ENCODE assay signal across 17 cellular contexts in the genomic region with DNA sequence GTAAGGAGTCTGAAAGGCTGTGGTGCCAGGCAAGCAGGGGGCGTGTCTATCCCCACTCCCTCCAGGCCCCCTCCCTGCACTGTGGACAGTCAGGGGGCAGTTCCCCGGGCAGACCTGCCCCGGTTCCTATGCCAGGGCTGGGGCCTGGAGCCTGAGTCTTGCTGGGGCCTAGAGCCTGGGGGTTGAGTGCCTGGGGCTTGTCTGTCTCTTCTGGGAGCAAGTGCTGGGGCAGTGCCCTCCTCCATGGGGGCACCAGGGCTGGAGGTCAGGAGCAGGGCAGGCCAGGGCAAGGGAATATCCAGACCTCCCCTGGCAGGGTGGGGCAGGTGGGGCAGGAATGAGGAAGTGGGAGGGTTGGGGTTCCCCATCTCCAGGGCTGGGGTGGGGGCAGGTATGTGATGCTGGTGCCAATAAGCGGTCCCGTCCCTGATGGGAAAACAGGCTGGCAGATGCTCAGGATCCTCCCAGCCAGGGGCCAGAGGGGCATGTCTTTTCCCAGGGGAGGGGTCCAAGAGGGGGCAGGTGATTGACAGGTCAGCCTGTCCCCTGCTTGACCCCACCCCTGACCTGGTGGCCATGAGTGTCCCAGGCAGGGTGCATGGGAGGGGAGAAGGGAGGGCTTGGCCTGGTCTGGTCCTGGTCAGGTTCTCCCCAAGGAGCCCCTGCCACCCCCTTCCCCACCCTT. TPM values are rescaled to one million over a fixed set of nuclear protein-coding genes. Genes with fewer than 3 reads are reported as not detected.
DNase-seq lines count a peak whose midpoint lies in the region; ATAC-seq, FAIRE-seq and TF ChIP-seq lines count a peak whose summit lies in the region.
"Had no signal": no experiment of that assay in that cellular context is flagged by ENCODE, and none has a peak within 500 bp of the region (broad histone marks: within the 10 kb centered on the region; RNA-seq: fewer than 3 reads in every experiment).

No MANE protein-coding gene starts in this region.

- intact Hi-C loops in left lung (cut with DNase I) (no loop called here), sigmoid colon (cut with DNase I) (no loop called here)
- intact Hi-C loops in CD4-positive, alpha-beta T cell (cut with DNase I, micrococcal nuclease), result no loop called here

- TF ChIP-seq CTCF in Peyer's patch (IDR thresholded peaks at IDR 0.05), result no peak
- TF ChIP-seq CTCF in left lung (IDR thresholded peaks at IDR 0.05), result no peak
- TF ChIP-seq CTCF in CD4-positive, alpha-beta T cell (IDR thresholded peaks at IDR 0.05), result no peak
- no peak for TF ChIP-seq CTCF in sigmoid colon (IDR thresholded peaks at IDR 0.05)

- POLR2A ChIA-PET in CD4-positive, alpha-beta T cell (lab: Charles Lee), result no interaction called here

- peak overlapping the region; percentile 40 for H3K27ac Mint-ChIP-seq in stimulated activated naive B cell treated with anti-CD40 and anti-IgM and Interleukin-4, amounts not matched to agents 10 μg/mL and 1 μg/mL and 100 μg/mL, for 72 hours
- H3K27ac Mint-ChIP-seq in CD4-positive, alpha-beta T cell, result no peak overlapping the region
- H3K27ac Mint-ChIP-seq: activated CD8-positive, alpha-beta T cell treated with anti-CD3 and anti-CD28 coated beads, Interleukin-2, amount 10 ng/mL, durations not matched to agents 7 days and 5 days; activated naive CD4-positive, alpha-beta T cell treated with anti-CD3 and anti-CD28 coated beads, Interleukin-2, amount 50 U/mL, for 24 hours; CD4-positive, alpha-beta memory T cell; progenitor cell of endocrine pancreas had no signal

- H3K4me3 ChIP-seq in Peyer's patch, result no peak overlapping the region
- H3K4me3 ChIP-seq in left lung, result no peak overlapping the region
- H3K4me3 ChIP-seq in sigmoid colon, result no peak overlapping the region

- TF ChIP-seq EP300 in sigmoid colon (IDR thresholded peaks at IDR 0.05), result no peak

- H3K27me3 ChIP-seq in Peyer's patch, result no peaks in the 10 kb centered on the region
- H3K27me3 ChIP-seq in left lung, result no peaks in the 10 kb centered on the region
- H3K27me3 ChIP-seq in CD4-positive, alpha-beta T cell (ENCODE audit: control insufficient read depth, insufficient read depth, low read length), result peaks cover 3% of the 10 kb centered on the region
- peaks cover 0 to 20% (median 0%) of the 10 kb centered on the region in 3 donors for H3K27me3 ChIP-seq in sigmoid colon

- peaks cover 0 to 49% (median 5%) of the 10 kb centered on the region in 4 donors for H3K4me1 ChIP-seq in Peyer's patch
- H3K4me1 ChIP-seq in left lung, result peaks cover 15 to 64% of the 10 kb centered on the region in 2 donors
- peaks cover 0 to 26% (median 18%) of the 10 kb centered on the region in 4 donors for H3K4me1 ChIP-seq in sigmoid colon

- CTCF ChIA-PET in CD4-positive, alpha-beta T cell (lab: Charles Lee), result no interaction called here

- WGBS in sigmoid colon, 2 donors, result 54 to 71% methylated on average over 5 of the region's 5 CpGs

- H3K36me3 ChIP-seq in Peyer's patch (no peaks in the 10 kb centered on the region), left lung (no peaks in the 10 kb centered on the region), sigmoid colon (no peaks in the 10 kb centered on the region)

- H3K9me3 ChIP-seq in Peyer's patch (no peaks in the 10 kb centered on the region), left lung (no peaks in the 10 kb centered on the region), sigmoid colon (no peaks in the 10 kb centered on the region)
- no peaks in the 10 kb centered on the region for H3K9me3 ChIP-seq in CD4-positive, alpha-beta T cell (ENCODE audit: control insufficient read depth, low read length)

- TF ChIP-seq POLR2A in GM12892 (IDR thresholded peaks at IDR 0.05; ENCODE audit: low read depth, low read length) (no peak), Peyer's patch (IDR thresholded peaks at IDR 0.05) (no peak), sigmoid colon (IDR thresholded peaks at IDR 0.05) (no peak)

- H3K36me3 Mint-ChIP-seq in stimulated activated naive B cell treated with anti-CD40 and anti-IgM and Interleukin-4, amounts not matched to agents 10 μg/mL and 1 μg/mL and 100 μg/mL, for 72 hours, result no peaks in the 10 kb centered on the region
- H3K36me3 Mint-ChIP-seq in CD4-positive, alpha-beta T cell (ENCODE audit: low read depth), result no peaks in the 10 kb centered on the region
- H3K36me3 Mint-ChIP-seq: activated naive CD4-positive, alpha-beta T cell treated with anti-CD3 and anti-CD28 coated beads, Interleukin-2, amount 50 U/mL, for 24 hours; CD4-positive, alpha-beta memory T cell had no signal

- no peak overlapping the region for H3K4me3 Mint-ChIP-seq in stimulated activated naive B cell treated with anti-CD40 and anti-IgM and Interleukin-4, amounts not matched to agents 10 μg/mL and 1 μg/mL and 100 μg/mL, for 72 hours
- no peak overlapping the region for H3K4me3 Mint-ChIP-seq in CD4-positive, alpha-beta T cell
- H3K4me3 Mint-ChIP-seq: activated CD8-positive, alpha-beta T cell treated with anti-CD3 and anti-CD28 coated beads, Interleukin-2, amount 10 ng/mL, durations not matched to agents 7 days and 5 days; activated naive CD4-positive, alpha-beta T cell treated with anti-CD3 and anti-CD28 coated beads, Interleukin-2, amount 50 U/mL, for 24 hours; CD4-positive, alpha-beta memory T cell had no signal

- H3K9me3 Mint-ChIP-seq in stimulated activated naive B cell treated with anti-CD40 and anti-IgM and Interleukin-4, amounts not matched to agents 10 μg/mL and 1 μg/mL and 100 μg/mL, for 72 hours, result no peaks in the 10 kb centered on the region
- no peaks in the 10 kb centered on the region for H3K9me3 Mint-ChIP-seq in CD4-positive, alpha-beta T cell
- H3K9me3 Mint-ChIP-seq: activated naive CD4-positive, alpha-beta T cell treated with anti-CD3 and anti-CD28 coated beads, Interleukin-2, amount 50 U/mL, for 24 hours; CD4-positive, alpha-beta memory T cell had no signal

- H3K27ac ChIP-seq in Peyer's patch, result peak overlapping the region in 3 of 4 donors; percentile 63 to 85 (median 78)
- no peak overlapping the region for H3K27ac ChIP-seq in left lung
- H3K27ac ChIP-seq in CD4-positive, alpha-beta T cell (ENCODE audit: low read depth, low read length), result no peak overlapping the region
- H3K27ac ChIP-seq in sigmoid colon, result peak overlapping the region in 1 of 4 donors; percentile 36

- DNase-seq in GM12892 (ENCODE audit: insufficient read length) (no peak), Peyer's patch (no peak), left lung (no peak), sigmoid colon (no peak), NOMO-1 treated with DMSO at 0.1 percent for 48 hours (lab: John Stamatoyannopoulos, UW; ENCODE audit: unreplicated experiment) (no peak), SHP77 (lab: John Stamatoyannopoulos, UW) (no peak)
- DNase-seq in stimulated activated naive B cell treated with anti-CD40 and anti-IgM and Interleukin-4, amounts not matched to agents 10 μg/mL and 1 μg/mL and 100 μg/mL, for 72 hours, result no peak
- no peak for DNase-seq in CD4-positive, alpha-beta T cell
- DNase-seq: activated CD8-positive, alpha-beta T cell treated with anti-CD3 and anti-CD28 coated beads, Interleukin-2, amount 10 ng/mL, durations not matched to agents 7 days and 5 days; CD4-positive, alpha-beta memory T cell; NCI-H345; stimulated activated CD4-positive, alpha-beta T cell treated with anti-CD3 and anti-CD28 coated beads, Interleukin-4, amount 100 ng/mL, for 1 hour; stimulated activated naive CD4-positive, alpha-beta T cell treated with Interleukin-2 at 50 U/mL for 16 hours had no signal

- FAIRE-seq in GM12892 (lab: Jason Lieb, UNC), result peak; percentile 80

- peaks cover 39 to 51% of the 10 kb centered on the region in 2 donors for H3K4me1 Mint-ChIP-seq in stimulated activated naive B cell treated with anti-CD40 and anti-IgM and Interleukin-4, amounts not matched to agents 10 μg/mL and 1 μg/mL and 100 μg/mL, for 72 hours
- H3K4me1 Mint-ChIP-seq in CD4-positive, alpha-beta T cell (ENCODE audit: low read depth), result peaks cover 4% of the 10 kb centered on the region

- peaks cover 14 to 41% of the 10 kb centered on the region in 2 donors for H3K27me3 Mint-ChIP-seq in stimulated activated naive B cell treated with anti-CD40 and anti-IgM and Interleukin-4, amounts not matched to agents 10 μg/mL and 1 μg/mL and 100 μg/mL, for 72 hours
- peaks cover 8% of the 10 kb centered on the region for H3K27me3 Mint-ChIP-seq in CD4-positive, alpha-beta T cell

- ATAC-seq in left lung, result peak; percentile 5
- ATAC-seq in stimulated activated naive B cell treated with anti-CD40 and anti-IgM and Interleukin-4, amounts not matched to agents 10 μg/mL and 1 μg/mL and 100 μg/mL, for 72 hours (replicated peaks), result peak; percentile 50 to 60
- ATAC-seq in CD4-positive, alpha-beta T cell (ENCODE audit: poor library complexity), result no peak
- ATAC-seq: activated CD8-positive, alpha-beta T cell treated with anti-CD3 and anti-CD28 coated beads, Interleukin-2, amount 10 ng/mL, durations not matched to agents 7 days and 5 days had no signal

RNA-seq across cellular contexts. Expression of gene TNFAIP2, which starts 11.8 kb away (rescaled TPM):
- polyA plus RNA-seq in GM12892 (2012; ENCODE audit: missing spikeins), result 71.3 TPM
- total RNA-seq in Peyer's patch, result 10 to 100 TPM; 10.5 to 94.9 (median 31.1) TPM
- total RNA-seq in left lung, result 100 to 1,000 TPM in 1 of 2 donors, 10 to 100 TPM in 1; 76.5 to 237 TPM
- total RNA-seq in CD4-positive, alpha-beta T cell, result 1 to 10 TPM; 4.4 to 6.1 TPM
- total RNA-seq in sigmoid colon, result 10 to 100 TPM; 21.2 to 59.1 (median 36.6) TPM
- polyA plus RNA-seq in sigmoid colon, result 10 to 100 TPM; 11.8 to 68.0 (median 28.8) TPM
- polyA plus RNA-seq: CD4-positive, alpha-beta memory T cell had no signal

RNA-seq across cellular contexts. Expression of gene EXOC3L4, which starts 16.9 kb away (rescaled TPM):
- not detected for polyA plus RNA-seq in GM12892 (2012; ENCODE audit: missing spikeins)
- total RNA-seq in Peyer's patch, result 10 to 100 TPM; 20.6 to 69.5 (median 34.1) TPM
- 1 to 10 TPM; 3.0 to 4.0 TPM for total RNA-seq in left lung
- not detected for total RNA-seq in CD4-positive, alpha-beta T cell
- 1 to 10 TPM in 2 of 4 donors, under 1 TPM in 2; 0.36 to 1.8 (median 0.90) TPM for total RNA-seq in sigmoid colon
- polyA plus RNA-seq in sigmoid colon, result 10 to 100 TPM in 1 of 3 donors, 1 to 10 TPM in 2; 3.0 to 23.8 (median 6.0) TPM
- total RNA-seq: activated CD8-positive, alpha-beta T cell treated with anti-CD3 and anti-CD28 coated beads, Interleukin-2, amount 10 ng/mL, durations not matched to agents 7 days and 5 days; CD4-positive, alpha-beta memory T cell had no signal
- polyA plus RNA-seq: CD4-positive, alpha-beta memory T cell had no signal

RNA-seq across cellular contexts. Expression of gene LBHD2, which starts 27.4 kb away (rescaled TPM):
- polyA plus RNA-seq in GM12892 (2012; ENCODE audit: missing spikeins), result not detected
- not detected for total RNA-seq in Peyer's patch
- not detected for total RNA-seq in left lung
- total RNA-seq in CD4-positive, alpha-beta T cell, result not detected
- total RNA-seq in sigmoid colon, result not detected
- under 1 TPM in 1 of 3 donors, not detected in 2; 0.17 TPM for polyA plus RNA-seq in sigmoid colon
- total RNA-seq: activated CD8-positive, alpha-beta T cell treated with anti-CD3 and anti-CD28 coated beads, Interleukin-2, amount 10 ng/mL, durations not matched to agents 7 days and 5 days; CD4-positive, alpha-beta memory T cell; progenitor cell of endocrine pancreas; Right ventricle myocardium inferior had no signal
- polyA plus RNA-seq: CD4-positive, alpha-beta memory T cell; esophagus had no signal

RNA-seq across cellular contexts. Expression of gene CDC42BPB, which starts 54.1 kb away (rescaled TPM):
- polyA plus RNA-seq in GM12892 (2012; ENCODE audit: missing spikeins), result 9.6 TPM
- total RNA-seq in Peyer's patch, result 100 to 1,000 TPM; 145 to 255 (median 197) TPM
- 10 to 100 TPM; 79.8 to 79.9 TPM for total RNA-seq in left lung
- total RNA-seq in CD4-positive, alpha-beta T cell, result 1 to 10 TPM; 6.6 to 7.6 TPM
- 10 to 100 TPM; 58.5 to 82.3 (median 61.6) TPM for total RNA-seq in sigmoid colon
- 10 to 100 TPM; 18.0 to 51.5 (median 24.0) TPM for polyA plus RNA-seq in sigmoid colon

Comparison
In these comparisons a context has a peak if more than half of its experiments do, and no peak if none do; other contexts are left out.
1. H3K27ac ChIP-seq: peak in Peyer's patch (3 of 4); none in left lung (0 of 2) and CD4-positive, alpha-beta T cell (single experiment).
2. RNA of gene EXOC3L4, which starts 16.9 kb away (total RNA-seq): 20.6 to 69.5 TPM in Peyer's patch; 3.0 to 4.0 TPM in left lung, 0.36 to 1.8 TPM in sigmoid colon and not detected in CD4-positive, alpha-beta T cell; every median in the first group is over 4 times any median in the second.